9 cellular contexts compared by ENCODE assay signal in the genomic region with DNA sequence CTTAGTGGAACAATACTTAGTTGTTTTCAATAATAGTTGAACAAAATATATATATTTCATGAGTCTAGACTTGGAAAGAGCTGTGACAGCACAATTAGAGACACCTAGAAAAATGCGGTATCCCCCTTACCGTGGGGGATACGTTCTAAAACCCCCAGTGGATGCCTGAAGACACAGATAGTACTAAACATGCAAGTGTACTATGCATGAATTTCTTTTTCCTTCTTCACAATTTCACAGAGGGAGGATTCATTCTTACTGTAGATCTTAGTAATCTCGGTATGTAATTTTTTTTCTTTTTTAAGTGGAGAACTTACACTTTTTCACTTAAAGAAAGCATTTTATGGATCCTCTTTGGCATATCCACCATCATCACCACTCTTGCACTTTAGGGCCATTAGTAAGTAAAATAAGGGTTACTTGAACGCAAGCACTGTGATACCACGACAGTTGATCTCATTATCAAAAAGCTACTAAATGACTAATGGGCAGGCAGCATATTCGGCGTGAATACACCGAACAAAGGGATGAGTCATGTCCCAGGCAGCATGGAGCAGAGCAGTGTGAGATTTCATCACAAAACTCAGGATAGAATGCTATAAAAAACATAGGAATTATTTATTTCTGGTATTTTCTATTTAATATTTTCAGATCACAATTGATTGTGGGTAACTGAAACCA.
DNase-seq lines count a peak whose midpoint lies in the region; ATAC-seq, FAIRE-seq and TF ChIP-seq lines count a peak whose summit lies in the region.
"Had no signal": no experiment of that assay in that cellular context is flagged by ENCODE, and none has a peak within 500 bp of the region (broad histone marks: within the 10 kb centered on the region; RNA-seq: fewer than 3 reads in every experiment).

No MANE protein-coding gene starts in this region.

- peak overlapping the region; percentile 58 for H3K9ac ChIP-seq in OCI-LY1 (ENCODE audit: low read length)
- H3K9ac ChIP-seq in endothelial cell of umbilical vein (replicated peaks; ENCODE audit: extremely low read depth, insufficient read depth, low read length), result peak overlapping the region; percentile 80

- peak; percentile 43 for DNase-seq in activated CD8-positive, alpha-beta T cell treated with anti-CD3 and anti-CD28 coated beads for 36 hours
- no peak for DNase-seq in activated CD8-positive, alpha-beta T cell treated with anti-CD3 and anti-CD28 coated beads, Interleukin-2, amount 10 ng/mL, durations not matched to agents 7 days and 5 days
- DNase-seq in endothelial cell of umbilical vein (ENCODE audit: low read depth, low spot score), result peak; percentile 90
- DNase-seq in pulmonary artery endothelial cell (ENCODE audit: low read depth, low spot score), result peak; percentile 66
- DNase-seq: DND-41 had no signal

- peaks cover 5% of the 10 kb centered on the region for H3K4me1 Mint-ChIP-seq in activated CD8-positive, alpha-beta T cell treated with anti-CD3 and anti-CD28 coated beads for 36 hours (ENCODE audit: low read depth)
- H3K4me1 Mint-ChIP-seq in activated CD8-positive, alpha-beta T cell treated with anti-CD3 and anti-CD28 coated beads, Interleukin-2, amount 10 ng/mL, durations not matched to agents 7 days and 5 days (ENCODE audit: low read depth), result peaks cover 3% of the 10 kb centered on the region

- H3K27ac Mint-ChIP-seq in activated CD8-positive, alpha-beta T cell treated with anti-CD3 and anti-CD28 coated beads for 36 hours, result no peak overlapping the region
- H3K27ac Mint-ChIP-seq in activated CD8-positive, alpha-beta T cell treated with anti-CD3 and anti-CD28 coated beads, Interleukin-2, amount 10 ng/mL, durations not matched to agents 7 days and 5 days, result no peak overlapping the region

- H3K36me3 ChIP-seq in OCI-LY1 (ENCODE audit: insufficient read depth, low read length), result no peaks in the 10 kb centered on the region; the same call in 1 of the 2 replicates
- no peaks in the 10 kb centered on the region for H3K36me3 ChIP-seq in endothelial cell of umbilical vein (ENCODE audit: control insufficient read depth in 2 of 2, extremely low read depth in 1 of 2, insufficient read depth in 2 of 2, low read length in 2 of 2)

- H3K27ac ChIP-seq in OCI-LY1 (ENCODE audit: low read depth, low read length, poor library complexity, severe bottlenecking) (peak overlapping the region; percentile 55), endothelial cell of umbilical vein (ENCODE audit: insufficient read depth, low read depth, low read length) (peak overlapping the region; percentile 74)

- no peak overlapping the region for H3K4me3 Mint-ChIP-seq in activated CD8-positive, alpha-beta T cell treated with anti-CD3 and anti-CD28 coated beads for 36 hours
- no peak overlapping the region for H3K4me3 Mint-ChIP-seq in activated CD8-positive, alpha-beta T cell treated with anti-CD3 and anti-CD28 coated beads, Interleukin-2, amount 10 ng/mL, durations not matched to agents 7 days and 5 days

- H3K27me3 ChIP-seq in OCI-LY1 (ENCODE audit: insufficient read depth, low read length) (no peaks in the 10 kb centered on the region), endothelial cell of umbilical vein (ENCODE audit: control insufficient read depth in 2 of 2, insufficient read depth in 2 of 2, low read length in 2 of 2) (peaks cover 0 to 3% of the 10 kb centered on the region in 2 experiments)

- peak overlapping the region; percentile 82 for H3K4me2 ChIP-seq in OCI-LY1 (ENCODE audit: low read length)
- peak overlapping the region; percentile 56 for H3K4me2 ChIP-seq in endothelial cell of umbilical vein (ENCODE audit: insufficient read depth, low read length)

- CTCF ChIA-PET in activated CD8-positive, alpha-beta T cell treated with anti-CD3 and anti-CD28 coated beads for 36 hours (lab: Charles Lee), result no interaction called here
- CTCF ChIA-PET in activated CD8-positive, alpha-beta T cell treated with anti-CD3 and anti-CD28 coated beads, Interleukin-2, amount 10 ng/mL, durations not matched to agents 7 days and 5 days (lab: Charles Lee), result interaction anchor here (1.1 kb wide), 1 partner anchor 17 kb away, joined by 3 read pairs; no protein-coding TSS in a partner anchor
- CTCF ChIA-PET in endothelial cell of umbilical vein (lab: Charles Lee), result interaction anchor here (0.6 to 2.8 kb wide), 16 partner anchors 9 to 408 kb away, joined by 3 to 13 read pairs (median 4); partner anchors contain the start of gene TCF12

- peaks cover 2% of the 10 kb centered on the region for H3K27me3 Mint-ChIP-seq in activated CD8-positive, alpha-beta T cell treated with anti-CD3 and anti-CD28 coated beads for 36 hours
- peaks cover 7% of the 10 kb centered on the region for H3K27me3 Mint-ChIP-seq in activated CD8-positive, alpha-beta T cell treated with anti-CD3 and anti-CD28 coated beads, Interleukin-2, amount 10 ng/mL, durations not matched to agents 7 days and 5 days (ENCODE audit: low read depth)

- intact Hi-C loops in activated CD8-positive, alpha-beta T cell treated with anti-CD3 and anti-CD28 coated beads for 36 hours (cut with micrococcal nuclease), result no loop called here
- intact Hi-C loops in endothelial cell of umbilical vein (cut with micrococcal nuclease), result no loop called here

- POLR2A ChIA-PET in activated CD8-positive, alpha-beta T cell treated with anti-CD3 and anti-CD28 coated beads for 36 hours (lab: Charles Lee), result no interaction called here
- POLR2A ChIA-PET in activated CD8-positive, alpha-beta T cell treated with anti-CD3 and anti-CD28 coated beads, Interleukin-2, amount 10 ng/mL, durations not matched to agents 7 days and 5 days (lab: Charles Lee), result no interaction called here
- POLR2A ChIA-PET in endothelial cell of umbilical vein (lab: Charles Lee), result interaction anchor here (1.4 kb wide), 1 partner anchor 9 kb away, joined by 4 read pairs; no protein-coding TSS in a partner anchor

- dilution Hi-C loops in endothelial cell of umbilical vein (cut with MboI; ENCODE audit: extremely low pct_ligation_motif_present, low sequenced_read_pairs), result no loop called here

- H3K9me1 ChIP-seq in endothelial cell of umbilical vein (replicated peaks; ENCODE audit: control insufficient read depth, extremely low read depth, insufficient read depth, low read length), result no peaks in the 10 kb centered on the region

- FAIRE-seq in endothelial cell of umbilical vein (lab: Jason Lieb, UNC), result peak; percentile 87

- peaks cover 21% of the 10 kb centered on the region for H3K9me3 Mint-ChIP-seq in activated CD8-positive, alpha-beta T cell treated with anti-CD3 and anti-CD28 coated beads for 36 hours
- peaks cover 16% of the 10 kb centered on the region for H3K9me3 Mint-ChIP-seq in activated CD8-positive, alpha-beta T cell treated with anti-CD3 and anti-CD28 coated beads, Interleukin-2, amount 10 ng/mL, durations not matched to agents 7 days and 5 days (ENCODE audit: insufficient read depth)

- H4K20me1 ChIP-seq in OCI-LY1 (ENCODE audit: insufficient read depth, low read length) (no peaks in the 10 kb centered on the region), endothelial cell of umbilical vein (replicated peaks; ENCODE audit: control insufficient read depth, extremely low read depth, insufficient read depth, low read length) (no peaks in the 10 kb centered on the region)

- ATAC-seq in activated CD8-positive, alpha-beta T cell treated with anti-CD3 and anti-CD28 coated beads for 36 hours, result peak; percentile 95
- ATAC-seq in activated CD8-positive, alpha-beta T cell treated with anti-CD3 and anti-CD28 coated beads, Interleukin-2, amount 10 ng/mL, durations not matched to agents 7 days and 5 days, result no peak
- ATAC-seq in GM18873 (IDR thresholded peaks at IDR 0.05; ENCODE audit: low FRiP score, unreplicated experiment) (no peak), GM18519 (IDR thresholded peaks at IDR 0.05; ENCODE audit: low FRiP score, unreplicated experiment) (no peak), HG03108 (IDR thresholded peaks at IDR 0.05; ENCODE audit: unreplicated experiment) (no peak)

- H2AFZ ChIP-seq in OCI-LY1 (ENCODE audit: low read length), result peak overlapping the region; percentile 100
- peak overlapping the region; percentile 78 for H2AFZ ChIP-seq in endothelial cell of umbilical vein (ENCODE audit: low read depth, low read length)

- peak overlapping the region; percentile 54 for H3K4me3 ChIP-seq in OCI-LY1 (ENCODE audit: low read depth, low read length, poor library complexity, severe bottlenecking)
- H3K4me3 ChIP-seq in endothelial cell of umbilical vein (replicated peaks in 1 of 3; ENCODE audit: insufficient read depth in 1 of 3, low read depth in 1 of 3, low read length in 3 of 3), result peak overlapping the region in 1 of 3 experiments; percentile 19

- BruUV-seq in endothelial cell of umbilical vein (replicated peaks; lab: Mats Ljungman, UMichigan), result no TSS peak

- peaks cover 47% of the 10 kb centered on the region for H3K4me1 ChIP-seq in OCI-LY1 (ENCODE audit: insufficient read depth, low read length, severe bottlenecking)
- peaks cover 11% of the 10 kb centered on the region for H3K4me1 ChIP-seq in endothelial cell of umbilical vein (ENCODE audit: control insufficient read depth, extremely low read depth, insufficient read depth, low read length)

- no peaks in the 10 kb centered on the region for H3K36me3 Mint-ChIP-seq in activated CD8-positive, alpha-beta T cell treated with anti-CD3 and anti-CD28 coated beads for 36 hours (ENCODE audit: low read depth)
- H3K36me3 Mint-ChIP-seq in activated CD8-positive, alpha-beta T cell treated with anti-CD3 and anti-CD28 coated beads, Interleukin-2, amount 10 ng/mL, durations not matched to agents 7 days and 5 days (ENCODE audit: low read depth), result peaks cover 7% of the 10 kb centered on the region

- TF ChIP-seq CTCF in activated CD8-positive, alpha-beta T cell treated with anti-CD3 and anti-CD28 coated beads for 36 hours (IDR thresholded peaks at IDR 0.05), result no peak
- TF ChIP-seq CTCF in OCI-LY1 (IDR thresholded peaks at IDR 0.05; ENCODE audit: low read length) (no peak), endothelial cell of umbilical vein (IDR thresholded peaks at IDR 0.05; ENCODE audit: extremely low read depth in 1 of 2, insufficient read depth in 1 of 2, low read depth in 1 of 2, low read length in 2 of 2) (no peak)

- H3K79me2 ChIP-seq in OCI-LY1 (ENCODE audit: insufficient read depth, low read length) (no peaks in the 10 kb centered on the region), endothelial cell of umbilical vein (ENCODE audit: control insufficient read depth, insufficient read depth, low read length) (no peaks in the 10 kb centered on the region)

- H3F3A ChIP-seq in OCI-LY1 (ENCODE audit: insufficient read depth, low read length), result 0 out of 2 replicates have a peak, but pooled peaks cover 3% of the 10 kb centered on the region

- H3K9me3 ChIP-seq in OCI-LY1 (ENCODE audit: low read length) (peaks cover 26% of the 10 kb centered on the region), endothelial cell of umbilical vein (replicated peaks; ENCODE audit: control insufficient read depth, insufficient read depth, low read length) (peaks cover 4% of the 10 kb centered on the region)

- H3K9me2 ChIP-seq in OCI-LY1 (ENCODE audit: low read depth, low read length), result no peaks in the 10 kb centered on the region

- TF ChIP-seq POLR2A in endothelial cell of umbilical vein (IDR thresholded peaks at IDR 0.05; ENCODE audit: low read depth, low read length), result no peak

TF ChIP-seq in endothelial cell of umbilical vein, 7 proteins besides CTCF, POLR2A, EP300 and RAD21 (continues in another document):
- TF ChIP-seq JUN (IDR thresholded peaks at IDR 0.05; ENCODE audit: borderline replicate concordance, insufficient read depth, insufficient read length, low read depth), result peak; percentile 97
